ENCODE assay signal across 10 cellular contexts in genomic region chr10:73967022-73967429, GRCh38. TPM values are rescaled to one million over a fixed set of nuclear protein-coding genes. Genes with fewer than 3 reads are reported as not detected.
A peak's percentile ranks its signal among the peaks of the same experiment; 100 is the strongest.
DNase-seq lines count a peak whose midpoint lies in the region; TF ChIP-seq lines count a peak whose summit lies in the region.
"Had no signal": no experiment of that assay in that cellular context is flagged by ENCODE, and none has a peak within 500 bp of the region (broad histone marks: within the 10 kb centered on the region; RNA-seq: fewer than 3 reads in every experiment).

No MANE protein-coding gene starts in this region.

- H3K9me3 ChIP-seq in HUES64 (ENCODE audit: insufficient read depth, low read depth, low read length): no peaks in the 10 kb centered on the region
- no peaks in the 10 kb centered on the region for H3K9me3 ChIP-seq in mesodermal cell (ENCODE audit: control insufficient read depth, low read length)
- no peaks in the 10 kb centered on the region for H3K9me3 ChIP-seq in tibial artery

- peak overlapping the region; percentile 99 for H3K27ac ChIP-seq in HUES64 (ENCODE audit: low read depth, low read length)
- peak overlapping the region; percentile 24 for H3K27ac ChIP-seq in cingulate gyrus (ENCODE audit: low read depth, low read length)
- H3K27ac ChIP-seq in mesodermal cell (ENCODE audit: low read depth, low read length, severe bottlenecking): peak overlapping the region; percentile 96
- H3K27ac ChIP-seq in tibial artery: peak overlapping the region; percentile 81 to 92

- intact Hi-C loops in tibial artery (cut with DNase I; ENCODE audit: low total_unique reads): no loop called here

- H3K36me3 ChIP-seq in HUES64 (ENCODE audit: insufficient read depth, low read length) (no peaks in the 10 kb centered on the region), mesodermal cell (ENCODE audit: control insufficient read depth, insufficient read depth, low read length) (no peaks in the 10 kb centered on the region), tibial artery (no peaks in the 10 kb centered on the region)

- H3K4me3 ChIP-seq in HUES64 (ENCODE audit: low read length) (no peak overlapping the region), mesodermal cell (ENCODE audit: extremely low read depth, insufficient read depth, low read length, poor library complexity, severe bottlenecking) (no peak overlapping the region), tibial artery (no peak overlapping the region)
- H3K4me3 ChIP-seq: GM12878 had no signal

- H3K27me3 ChIP-seq in HUES64 (ENCODE audit: insufficient read depth, low read length) (no peaks in the 10 kb centered on the region), tibial artery (no peaks in the 10 kb centered on the region)

- peak overlapping the region; percentile 89 for H3K9ac ChIP-seq in HUES64 (ENCODE audit: low read depth, low read length)

- no peak for TF ChIP-seq CTCF in tibial artery (IDR thresholded peaks at IDR 0.05)

- no peak for DNase-seq in tibial artery
- no peak for DNase-seq in DMS53 treated with DMSO at 0.1 percent for 48 hours (lab: John Stamatoyannopoulos, UW; ENCODE audit: unreplicated experiment)
- no peak for DNase-seq in anterior cingulate cortex (lab: John Stamatoyannopoulos, UW)
- DNase-seq in NCI-H1105 (lab: John Stamatoyannopoulos, UW): no peak
- DNase-seq: activated CD8-positive, alpha-beta memory T cell treated with anti-CD3 and anti-CD28 coated beads, Interleukin-2, amount 50 U/mL, for 4 hours; midbrain had no signal

- WGBS in HUES64: 28% methylated on average over 4 of the region's 4 CpGs
- WGBS in mesodermal cell (ENCODE audit: insufficient coverage in 2 of 2), 2 experiments: 75 to 79% methylated on average over 1 to 3 of the region's 4 CpGs

- peaks cover 43% of the 10 kb centered on the region for H3K4me1 ChIP-seq in HUES64 (ENCODE audit: insufficient read depth, low read length)
- H3K4me1 ChIP-seq in mesodermal cell (ENCODE audit: control insufficient read depth, insufficient read depth, low read length, poor library complexity, severe bottlenecking): peaks cover 40% of the 10 kb centered on the region
- peaks cover 0 to 38% (median 24%) of the 10 kb centered on the region in 4 donors for H3K4me1 ChIP-seq in tibial artery

RNA-seq across cellular contexts. Expression of gene VCL, which starts 30.9 kb away (rescaled TPM):
- polyA plus RNA-seq in HUES64 (2013, experiment 1 of 2): 144 TPM
- 145 TPM for polyA plus RNA-seq in HUES64 (2013, experiment 2 of 2)
- polyA plus RNA-seq in mesodermal cell (2013, experiment 1 of 2): 177 TPM
- polyA plus RNA-seq in mesodermal cell (2013, experiment 2 of 2): 162 TPM

RNA-seq across cellular contexts. Expression of gene PLAU, which starts 56.1 kb away (rescaled TPM):
- 12.1 TPM for polyA plus RNA-seq in HUES64 (2013, experiment 1 of 2)
- 16.0 TPM for polyA plus RNA-seq in HUES64 (2013, experiment 2 of 2)
- 125 TPM for polyA plus RNA-seq in mesodermal cell (2013, experiment 1 of 2)
- 104 TPM for polyA plus RNA-seq in mesodermal cell (2013, experiment 2 of 2)

Comparison
In these comparisons a context has a peak if more than half of its experiments do, and no peak if none do; other contexts are left out.
1. H3K27ac ChIP-seq: peak in every context shown above with its lines; median percentile 99 in HUES64; 96 in mesodermal cell; 86 in tibial artery; 24 in cingulate gyrus.